In the genomic region with DNA sequence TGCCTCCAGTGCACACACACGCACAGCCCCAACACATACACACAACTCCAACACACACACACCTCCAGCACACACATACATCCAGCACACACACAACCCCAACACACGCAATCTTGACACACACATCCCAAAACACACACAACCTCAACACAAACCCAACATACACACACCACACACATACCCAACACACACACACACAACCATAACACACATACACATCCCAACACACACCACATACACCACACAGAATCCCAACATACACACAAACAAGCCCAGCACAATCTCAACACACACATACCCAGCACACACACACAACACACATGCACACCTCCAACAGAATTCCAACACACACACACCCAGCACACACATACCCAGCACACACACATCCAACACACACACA, we compare ENCODE assay signal across 1 cellular context.
TF ChIP-seq lines count a peak whose summit lies in the region.

No MANE protein-coding gene starts in this region.

TF ChIP-seq in HEK293, 187 proteins besides CTCF, POLR2A, EP300 and RAD21 (continued from another document):
- TF ChIP-seq, protein P1, sequence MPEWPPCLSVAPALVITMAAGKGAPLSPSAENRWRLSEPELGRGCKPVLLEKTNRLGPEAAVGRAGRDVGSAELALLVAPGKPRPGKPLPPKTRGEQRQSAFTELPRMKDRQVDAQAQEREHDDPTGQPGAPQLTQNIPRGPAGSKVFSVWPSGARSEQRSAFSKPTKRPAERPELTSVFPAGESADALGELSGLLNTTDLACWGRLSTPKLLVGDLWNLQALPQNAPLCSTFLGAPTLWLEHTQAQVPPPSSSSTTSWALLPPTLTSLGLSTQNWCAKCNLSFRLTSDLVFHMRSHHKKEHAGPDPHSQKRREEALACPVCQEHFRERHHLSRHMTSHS (tag by site-specific recombination; IDR thresholded peaks at IDR 0.05) = no peak
- TF ChIP-seq ZNF473 (tag by site-specific recombination; IDR thresholded peaks at IDR 0.05) = 0 out of 2 replicates have a peak, but pooled peaks have one; percentile 31
- no peak for TF ChIP-seq RBAK (tag by site-specific recombination; IDR thresholded peaks at IDR 0.05)
- TF ChIP-seq ZNF785 (tag by site-specific recombination; IDR thresholded peaks at IDR 0.05) = peak; percentile 16; the same call in 1 of the 2 replicates
- no peak for TF ChIP-seq OVOL3 (tag by site-specific recombination; IDR thresholded peaks at IDR 0.05)
- TF ChIP-seq ZSCAN18 (tag by site-specific recombination; IDR thresholded peaks at IDR 0.05) = no peak
- TF ChIP-seq ZNF629 (tag by site-specific recombination; IDR thresholded peaks at IDR 0.05) = no peak
- TF ChIP-seq ZNF132 (tag by site-specific recombination; IDR thresholded peaks at IDR 0.05; ENCODE audit: borderline replicate concordance) = no peak
- TF ChIP-seq ZNF791 (tag by site-specific recombination; IDR thresholded peaks at IDR 0.05) = no peak
- no peak for TF ChIP-seq ZNF112 (tag by site-specific recombination; IDR thresholded peaks at IDR 0.05)
- no peak for TF ChIP-seq SETDB1 (IDR thresholded peaks at IDR 0.05; ENCODE audit: insufficient read length, low read length)
- no peak for TF ChIP-seq HOXA7 (CRISPR knock-in tag; IDR thresholded peaks at IDR 0.05; ENCODE audit: borderline replicate concordance)
- no peak for TF ChIP-seq ZNF610 (tag by site-specific recombination; IDR thresholded peaks at IDR 0.05; ENCODE audit: borderline replicate concordance)
- TF ChIP-seq ZNF274 (IDR thresholded peaks at IDR 0.05; ENCODE audit: low read length) = no peak
- TF ChIP-seq ZNF274 (tag by site-specific recombination; IDR thresholded peaks at IDR 0.05; ENCODE audit: borderline replicate concordance) = peak; percentile 61; the same call in 1 of the 2 replicates
- TF ChIP-seq ZNF544 (tag by site-specific recombination; IDR thresholded peaks at IDR 0.05) = 0 out of 2 replicates have a peak, but pooled peaks have one; percentile 6
- no peak for TF ChIP-seq ZNF19 (tag by site-specific recombination; IDR thresholded peaks at IDR 0.05; ENCODE audit: low read depth)
- TF ChIP-seq ZNF10 (tag by site-specific recombination; IDR thresholded peaks at IDR 0.05) = no peak
- no peak for TF ChIP-seq ZNF211 (tag by site-specific recombination; IDR thresholded peaks at IDR 0.05; ENCODE audit: low read depth)
- TF ChIP-seq ZNF404 (tag by site-specific recombination; IDR thresholded peaks at IDR 0.05) = no peak
- no peak for TF ChIP-seq ZNF560 (tag by site-specific recombination; IDR thresholded peaks at IDR 0.05; ENCODE audit: borderline replicate concordance)
- TF ChIP-seq ZNF580 (tag by site-specific recombination; IDR thresholded peaks at IDR 0.05) = no peak
- TF ChIP-seq, protein P2, sequence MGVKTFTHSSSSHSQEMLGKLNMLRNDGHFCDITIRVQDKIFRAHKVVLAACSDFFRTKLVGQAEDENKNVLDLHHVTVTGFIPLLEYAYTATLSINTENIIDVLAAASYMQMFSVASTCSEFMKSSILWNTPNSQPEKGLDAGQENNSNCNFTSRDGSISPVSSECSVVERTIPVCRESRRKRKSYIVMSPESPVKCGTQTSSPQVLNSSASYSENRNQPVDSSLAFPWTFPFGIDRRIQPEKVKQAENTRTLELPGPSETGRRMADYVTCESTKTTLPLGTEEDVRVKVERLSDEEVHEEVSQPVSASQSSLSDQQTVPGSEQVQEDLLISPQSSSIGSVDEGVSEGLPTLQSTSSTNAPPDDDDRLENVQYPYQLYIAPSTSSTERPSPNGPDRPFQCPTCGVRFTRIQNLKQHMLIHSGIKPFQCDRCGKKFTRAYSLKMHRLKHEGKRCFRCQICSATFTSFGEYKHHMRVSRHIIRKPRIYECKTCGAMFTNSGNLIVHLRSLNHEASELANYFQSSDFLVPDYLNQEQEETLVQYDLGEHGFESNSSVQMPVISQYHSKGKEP (tag by site-specific recombination; IDR thresholded peaks at IDR 0.05) = no peak
- 0 out of 2 replicates have a peak, but pooled peaks have one; percentile 40 for TF ChIP-seq ZNF776 (tag by site-specific recombination; IDR thresholded peaks at IDR 0.05; ENCODE audit: borderline replicate concordance)
- TF ChIP-seq ZNF830 (tag by site-specific recombination; IDR thresholded peaks at IDR 0.05; ENCODE audit: low read depth) = no peak
- TF ChIP-seq ZNF558 (tag by site-specific recombination; IDR thresholded peaks at IDR 0.05) = no peak
- TF ChIP-seq TCF7L2 (IDR thresholded peaks at IDR 0.05; ENCODE audit: borderline replicate concordance, low read depth, low read length) = no peak
- TF ChIP-seq WT1 (tag by site-specific recombination; IDR thresholded peaks at IDR 0.05) = no peak
- no peak for TF ChIP-seq ZNF670 (tag by site-specific recombination; IDR thresholded peaks at IDR 0.05; ENCODE audit: low read depth)
- TF ChIP-seq, protein P3, sequence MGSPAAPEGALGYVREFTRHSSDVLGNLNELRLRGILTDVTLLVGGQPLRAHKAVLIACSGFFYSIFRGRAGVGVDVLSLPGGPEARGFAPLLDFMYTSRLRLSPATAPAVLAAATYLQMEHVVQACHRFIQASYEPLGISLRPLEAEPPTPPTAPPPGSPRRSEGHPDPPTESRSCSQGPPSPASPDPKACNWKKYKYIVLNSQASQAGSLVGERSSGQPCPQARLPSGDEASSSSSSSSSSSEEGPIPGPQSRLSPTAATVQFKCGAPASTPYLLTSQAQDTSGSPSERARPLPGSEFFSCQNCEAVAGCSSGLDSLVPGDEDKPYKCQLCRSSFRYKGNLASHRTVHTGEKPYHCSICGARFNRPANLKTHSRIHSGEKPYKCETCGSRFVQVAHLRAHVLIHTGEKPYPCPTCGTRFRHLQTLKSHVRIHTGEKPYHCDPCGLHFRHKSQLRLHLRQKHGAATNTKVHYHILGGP (tag by site-specific recombination; IDR thresholded peaks at IDR 0.05) = 0 out of 2 replicates have a peak, but pooled peaks have one; percentile 34
- TF ChIP-seq ZNF302 (tag by site-specific recombination; IDR thresholded peaks at IDR 0.05; ENCODE audit: low read depth) = no peak
- no peak for TF ChIP-seq KLF1 (tag by site-specific recombination; IDR thresholded peaks at IDR 0.05)
- no peak for TF ChIP-seq KLF9 (tag by site-specific recombination; IDR thresholded peaks at IDR 0.05; ENCODE audit: low read depth)
- TF ChIP-seq GFI1B (tag by site-specific recombination; IDR thresholded peaks at IDR 0.05) = no peak
- TF ChIP-seq, protein P4, sequence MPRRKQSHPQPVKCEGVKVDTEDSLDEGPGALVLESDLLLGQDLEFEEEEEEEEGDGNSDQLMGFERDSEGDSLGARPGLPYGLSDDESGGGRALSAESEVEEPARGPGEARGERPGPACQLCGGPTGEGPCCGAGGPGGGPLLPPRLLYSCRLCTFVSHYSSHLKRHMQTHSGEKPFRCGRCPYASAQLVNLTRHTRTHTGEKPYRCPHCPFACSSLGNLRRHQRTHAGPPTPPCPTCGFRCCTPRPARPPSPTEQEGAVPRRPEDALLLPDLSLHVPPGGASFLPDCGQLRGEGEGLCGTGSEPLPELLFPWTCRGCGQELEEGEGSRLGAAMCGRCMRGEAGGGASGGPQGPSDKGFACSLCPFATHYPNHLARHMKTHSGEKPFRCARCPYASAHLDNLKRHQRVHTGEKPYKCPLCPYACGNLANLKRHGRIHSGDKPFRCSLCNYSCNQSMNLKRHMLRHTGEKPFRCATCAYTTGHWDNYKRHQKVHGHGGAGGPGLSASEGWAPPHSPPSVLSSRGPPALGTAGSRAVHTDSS (tag by site-specific recombination; IDR thresholded peaks at IDR 0.05) = no peak
- no peak for TF ChIP-seq ZEB2 (tag by site-specific recombination; IDR thresholded peaks at IDR 0.05)
- TF ChIP-seq, protein P5, sequence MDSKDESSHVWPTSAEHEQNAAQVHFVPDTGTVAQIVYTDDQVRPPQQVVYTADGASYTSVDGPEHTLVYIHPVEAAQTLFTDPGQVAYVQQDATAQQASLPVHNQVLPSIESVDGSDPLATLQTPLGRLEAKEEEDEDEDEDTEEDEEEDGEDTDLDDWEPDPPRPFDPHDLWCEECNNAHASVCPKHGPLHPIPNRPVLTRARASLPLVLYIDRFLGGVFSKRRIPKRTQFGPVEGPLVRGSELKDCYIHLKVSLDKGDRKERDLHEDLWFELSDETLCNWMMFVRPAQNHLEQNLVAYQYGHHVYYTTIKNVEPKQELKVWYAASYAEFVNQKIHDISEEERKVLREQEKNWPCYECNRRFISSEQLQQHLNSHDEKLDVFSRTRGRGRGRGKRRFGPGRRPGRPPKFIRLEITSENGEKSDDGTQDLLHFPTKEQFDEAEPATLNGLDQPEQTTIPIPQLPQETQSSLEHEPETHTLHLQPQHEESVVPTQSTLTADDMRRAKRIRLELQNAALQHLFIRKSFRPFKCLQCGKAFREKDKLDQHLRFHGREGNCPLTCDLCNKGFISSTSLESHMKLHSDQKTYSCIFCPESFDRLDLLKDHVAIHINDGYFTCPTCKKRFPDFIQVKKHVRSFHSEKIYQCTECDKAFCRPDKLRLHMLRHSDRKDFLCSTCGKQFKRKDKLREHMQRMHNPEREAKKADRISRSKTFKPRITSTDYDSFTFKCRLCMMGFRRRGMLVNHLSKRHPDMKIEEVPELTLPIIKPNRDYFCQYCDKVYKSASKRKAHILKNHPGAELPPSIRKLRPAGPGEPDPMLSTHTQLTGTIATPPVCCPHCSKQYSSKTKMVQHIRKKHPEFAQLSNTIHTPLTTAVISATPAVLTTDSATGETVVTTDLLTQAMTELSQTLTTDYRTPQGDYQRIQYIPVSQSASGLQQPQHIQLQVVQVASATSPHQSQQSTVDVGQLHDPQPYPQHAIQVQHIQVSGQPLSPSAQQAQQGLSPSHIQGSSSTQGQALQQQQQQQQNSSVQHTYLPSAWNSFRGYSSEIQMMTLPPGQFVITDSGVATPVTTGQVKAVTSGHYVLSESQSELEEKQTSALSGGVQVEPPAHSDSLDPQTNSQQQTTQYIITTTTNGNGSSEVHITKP (tag by site-specific recombination; IDR thresholded peaks at IDR 0.05) = no peak
- TF ChIP-seq ZNF157 (tag by site-specific recombination; IDR thresholded peaks at IDR 0.05) = no peak
- no peak for TF ChIP-seq KLF8 (tag by site-specific recombination; IDR thresholded peaks at IDR 0.05)
- no peak for TF ChIP-seq ZNF521 (tag by site-specific recombination; IDR thresholded peaks at IDR 0.05)
- no peak for TF ChIP-seq ZNF626 (tag by site-specific recombination; IDR thresholded peaks at IDR 0.05)
- TF ChIP-seq, protein P6, sequence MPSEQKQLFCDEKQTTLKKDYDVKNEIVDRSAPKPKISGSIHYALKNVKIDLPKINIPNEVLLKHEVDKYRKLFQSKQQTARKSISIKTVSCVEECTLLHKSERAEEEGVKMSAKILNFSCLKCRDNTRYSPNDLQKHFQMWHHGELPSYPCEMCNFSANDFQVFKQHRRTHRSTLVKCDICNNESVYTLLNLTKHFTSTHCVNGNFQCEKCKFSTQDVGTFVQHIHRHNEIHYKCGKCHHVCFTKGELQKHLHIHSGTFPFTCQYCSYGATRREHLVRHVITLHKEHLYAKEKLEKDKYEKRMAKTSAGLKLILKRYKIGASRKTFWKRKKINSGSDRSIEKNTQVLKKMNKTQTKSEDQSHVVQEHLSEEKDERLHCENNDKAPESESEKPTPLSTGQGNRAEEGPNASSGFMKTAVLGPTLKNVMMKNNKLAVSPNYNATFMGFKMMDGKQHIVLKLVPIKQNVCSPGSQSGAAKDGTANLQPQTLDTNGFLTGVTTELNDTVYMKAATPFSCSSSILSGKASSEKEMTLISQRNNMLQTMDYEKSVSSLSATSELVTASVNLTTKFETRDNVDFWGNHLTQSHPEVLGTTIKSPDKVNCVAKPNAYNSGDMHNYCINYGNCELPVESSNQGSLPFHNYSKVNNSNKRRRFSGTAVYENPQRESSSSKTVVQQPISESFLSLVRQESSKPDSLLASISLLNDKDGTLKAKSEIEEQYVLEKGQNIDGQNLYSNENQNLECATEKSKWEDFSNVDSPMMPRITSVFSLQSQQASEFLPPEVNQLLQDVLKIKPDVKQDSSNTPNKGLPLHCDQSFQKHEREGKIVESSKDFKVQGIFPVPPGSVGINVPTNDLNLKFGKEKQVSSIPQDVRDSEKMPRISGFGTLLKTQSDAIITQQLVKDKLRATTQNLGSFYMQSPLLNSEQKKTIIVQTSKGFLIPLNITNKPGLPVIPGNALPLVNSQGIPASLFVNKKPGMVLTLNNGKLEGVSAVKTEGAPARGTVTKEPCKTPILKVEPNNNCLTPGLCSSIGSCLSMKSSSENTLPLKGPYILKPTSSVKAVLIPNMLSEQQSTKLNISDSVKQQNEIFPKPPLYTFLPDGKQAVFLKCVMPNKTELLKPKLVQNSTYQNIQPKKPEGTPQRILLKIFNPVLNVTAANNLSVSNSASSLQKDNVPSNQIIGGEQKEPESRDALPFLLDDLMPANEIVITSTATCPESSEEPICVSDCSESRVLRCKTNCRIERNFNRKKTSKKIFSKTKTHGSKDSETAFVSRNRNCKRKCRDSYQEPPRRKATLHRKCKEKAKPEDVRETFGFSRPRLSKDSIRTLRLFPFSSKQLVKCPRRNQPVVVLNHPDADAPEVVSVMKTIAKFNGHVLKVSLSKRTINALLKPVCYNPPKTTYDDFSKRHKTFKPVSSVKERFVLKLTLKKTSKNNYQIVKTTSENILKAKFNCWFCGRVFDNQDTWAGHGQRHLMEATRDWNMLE (tag by site-specific recombination; conservative IDR thresholded peaks at IDR 0.05; ENCODE audit: low read depth) = no peak
- no peak for TF ChIP-seq ZNF169 (tag by site-specific recombination; IDR thresholded peaks at IDR 0.05)
- no peak for TF ChIP-seq SP7 (tag by site-specific recombination; IDR thresholded peaks at IDR 0.05)
- TF ChIP-seq YY2 (tag by site-specific recombination; IDR thresholded peaks at IDR 0.05) = no peak
